Comparison of ENCODE assay signal across 8 cellular contexts in genomic region chr16:84115919-84116719, GRCh38. TPM values are rescaled to one million over a fixed set of nuclear protein-coding genes. Genes with fewer than 3 reads are reported as not detected.
DNase-seq lines count a peak whose midpoint lies in the region; ATAC-seq lines count a peak whose summit lies in the region.

No MANE protein-coding gene starts in this region.

- H4K91ac ChIP-seq in mesenchymal stem cell (ENCODE audit: low read length): no peak overlapping the region

- H3K4me3 ChIP-seq in HUES6 (ENCODE audit: low read depth, low read length): peak overlapping the region; percentile 90
- H3K4me3 ChIP-seq in duodenal mucosa (ENCODE audit: low read depth in 1 of 2, low read length in 2 of 2): peak overlapping the region; percentile 74 to 93
- H3K4me3 ChIP-seq in mesenchymal stem cell (ENCODE audit: insufficient read depth in 1 of 2, low read depth in 1 of 2, low read length in 2 of 2): peak overlapping the region; percentile 92 to 97

- H3K4me2 ChIP-seq in mesenchymal stem cell (ENCODE audit: low read length, poor library complexity, severe bottlenecking): peak overlapping the region; percentile 75

- no peaks in the 10 kb centered on the region for H3K27me3 Mint-ChIP-seq in T-helper 1 cell treated with Interleukin-12 subunit alpha and Interleukin-12 subunit beta and Interleukin-4 antibody, amounts not matched to agents 30 μg/mL and 1 μg/mL, for 36 hours (ENCODE audit: low read depth)

- under 1% methylated on average over 56 of the region's 57 CpGs for WGBS in mesenchymal stem cell

- no peaks in the 10 kb centered on the region for H3K9me3 Mint-ChIP-seq in T-helper 1 cell treated with Interleukin-12 subunit alpha and Interleukin-12 subunit beta and Interleukin-4 antibody, amounts not matched to agents 30 μg/mL and 1 μg/mL, for 36 hours

- peaks cover under 1% of the 10 kb centered on the region for H3K36me3 Mint-ChIP-seq in T-helper 1 cell treated with Interleukin-12 subunit alpha and Interleukin-12 subunit beta and Interleukin-4 antibody, amounts not matched to agents 30 μg/mL and 1 μg/mL, for 36 hours (ENCODE audit: low read depth)

- DNase-seq in NCI-H1417 (lab: John Stamatoyannopoulos, UW) (peak in 2 of 3 experiments; percentile 83 to 84), NCI-H1417 treated with DMSO at 0.1 percent for 48 hours (lab: John Stamatoyannopoulos, UW) (no peak), mesenchymal stem cell (peak; percentile 49), substantia nigra (lab: John Stamatoyannopoulos, UW) (peak in 13 of 49 donors; percentile 25 to 73 (median 51))

- no peaks in the 10 kb centered on the region for H3K9me3 ChIP-seq in HUES6 (ENCODE audit: control insufficient read depth, insufficient read depth, low read depth, low read length)
- H3K9me3 ChIP-seq in duodenal mucosa (ENCODE audit: control insufficient read depth in 1 of 2, low read length in 2 of 2): no peaks in the 10 kb centered on the region
- no peaks in the 10 kb centered on the region for H3K9me3 ChIP-seq in mesenchymal stem cell (ENCODE audit: control insufficient read depth, low read length)

- H3K27me3 ChIP-seq in HUES6 (ENCODE audit: control insufficient read depth, insufficient read depth, low read length): no peaks in the 10 kb centered on the region
- no peaks in the 10 kb centered on the region for H3K27me3 ChIP-seq in duodenal mucosa (ENCODE audit: control insufficient read depth in 1 of 2, insufficient read depth in 2 of 2, low read length in 2 of 2)
- no peaks in the 10 kb centered on the region for H3K27me3 ChIP-seq in mesenchymal stem cell (ENCODE audit: control insufficient read depth in 1 of 2, insufficient read depth in 1 of 2, low read length in 2 of 2)

- no peak overlapping the region for H2BK12ac ChIP-seq in mesenchymal stem cell (ENCODE audit: low read length in 2 of 2)

- peak overlapping the region; percentile 48; the same call in 1 of the 2 replicates for H3K27ac ChIP-seq in HUES6 (ENCODE audit: low read depth, low read length)
- H3K27ac ChIP-seq in duodenal mucosa (ENCODE audit: low read depth, low read length): peak overlapping the region; percentile 84
- peak overlapping the region; percentile 67 for H3K27ac ChIP-seq in mesenchymal stem cell (ENCODE audit: low read length, poor library complexity, severe bottlenecking)
- peak overlapping the region; percentile 90 for H3K27ac ChIP-seq in substantia nigra (ENCODE audit: low read depth, low read length, poor library complexity, severe bottlenecking)

- H2BK15ac ChIP-seq in mesenchymal stem cell (ENCODE audit: low read depth, poor library complexity, severe bottlenecking): no peak overlapping the region

- H3K9ac ChIP-seq in HUES6 (ENCODE audit: low read length) (peak overlapping the region; percentile 97), duodenal mucosa (ENCODE audit: low read depth in 1 of 2, low read length in 2 of 2) (peak overlapping the region; percentile 87 to 94), mesenchymal stem cell (ENCODE audit: low read length) (peak overlapping the region; percentile 99)

- peak overlapping the region; percentile 79 for H2BK5ac ChIP-seq in mesenchymal stem cell (ENCODE audit: low read depth, low read length, poor library complexity, severe bottlenecking)

- peaks cover 6% of the 10 kb centered on the region for H3K79me1 ChIP-seq in mesenchymal stem cell (replicated peaks; ENCODE audit: low read length, poor library complexity, severe bottlenecking)

- H2AK5ac ChIP-seq in mesenchymal stem cell (ENCODE audit: low read length, severe bottlenecking): no peak overlapping the region

- H3K4me3 Mint-ChIP-seq in T-helper 1 cell treated with Interleukin-12 subunit alpha and Interleukin-12 subunit beta and Interleukin-4 antibody, amounts not matched to agents 30 μg/mL and 1 μg/mL, for 36 hours: peak overlapping the region; percentile 89

- H3K4me1 ChIP-seq in HUES6 (ENCODE audit: control insufficient read depth, insufficient read depth, low read length): peaks cover 7% of the 10 kb centered on the region; the same call in 1 of the 2 replicates
- peaks cover 11 to 16% of the 10 kb centered on the region in 2 donors for H3K4me1 ChIP-seq in duodenal mucosa (ENCODE audit: control insufficient read depth in 1 of 2, insufficient read depth in 2 of 2, low read length in 2 of 2)
- peaks cover 8% of the 10 kb centered on the region for H3K4me1 ChIP-seq in mesenchymal stem cell (ENCODE audit: control insufficient read depth, insufficient read depth, low read depth, low read length)

- H3K14ac ChIP-seq in mesenchymal stem cell (ENCODE audit: low read length in 2 of 2): peak overlapping the region in 1 of 2 experiments; percentile 58

- H2BK120ac ChIP-seq in mesenchymal stem cell (ENCODE audit: low read depth, low read length): peak overlapping the region; percentile 91

- H3K27ac Mint-ChIP-seq in T-helper 1 cell treated with Interleukin-12 subunit alpha and Interleukin-12 subunit beta and Interleukin-4 antibody, amounts not matched to agents 30 μg/mL and 1 μg/mL, for 36 hours: peak overlapping the region; percentile 90

- peak overlapping the region in 1 of 2 experiments; percentile 89 for H3K4ac ChIP-seq in mesenchymal stem cell (ENCODE audit: low read depth in 1 of 2, low read length in 2 of 2)

- H4K8ac ChIP-seq in mesenchymal stem cell (ENCODE audit: low read length): peak overlapping the region; percentile 87

- H3K23ac ChIP-seq in mesenchymal stem cell (ENCODE audit: low read length in 2 of 2): no peak overlapping the region

- H2AFZ ChIP-seq in mesenchymal stem cell (ENCODE audit: low read depth, low read length): peak overlapping the region; percentile 55

- H3K4me1 Mint-ChIP-seq in T-helper 1 cell treated with Interleukin-12 subunit alpha and Interleukin-12 subunit beta and Interleukin-4 antibody, amounts not matched to agents 30 μg/mL and 1 μg/mL, for 36 hours (ENCODE audit: low read depth): peaks cover 20% of the 10 kb centered on the region

- peak overlapping the region in 1 of 2 experiments; percentile 54 for H3K18ac ChIP-seq in mesenchymal stem cell (ENCODE audit: low read depth in 1 of 2, low read length in 2 of 2)

- peaks cover 3% of the 10 kb centered on the region for H3K36me3 ChIP-seq in HUES6 (ENCODE audit: control insufficient read depth, insufficient read depth, low read length)
- H3K36me3 ChIP-seq in duodenal mucosa (ENCODE audit: control insufficient read depth in 1 of 2, insufficient read depth in 2 of 2, low read length in 2 of 2): no peaks in the 10 kb centered on the region
- H3K36me3 ChIP-seq in mesenchymal stem cell (ENCODE audit: control insufficient read depth in 1 of 2, insufficient read depth in 2 of 2, low read depth in 1 of 2, low read length in 2 of 2): peaks cover 6 to 9% of the 10 kb centered on the region in 2 experiments

- ATAC-seq in GM21447 (IDR thresholded peaks at IDR 0.05; ENCODE audit: unreplicated experiment): peak; percentile 38

RNA-seq across cellular contexts. Expression of gene MBTPS1, which starts 0.6 kb away (rescaled TPM):
- 107 TPM for polyA plus RNA-seq in mesenchymal stem cell (2013, experiment 1 of 2)
- 109 TPM for polyA plus RNA-seq in mesenchymal stem cell (2013, experiment 2 of 2)

RNA-seq across cellular contexts. Expression of gene HSDL1, which starts 28.9 kb away (rescaled TPM):
- 17.9 TPM for polyA plus RNA-seq in mesenchymal stem cell (2013, experiment 1 of 2)
- polyA plus RNA-seq in mesenchymal stem cell (2013, experiment 2 of 2): 17.7 TPM

RNA-seq across cellular contexts. Expression of gene DNAAF1, which starts 29.0 kb away (rescaled TPM):
- 0.14 TPM for polyA plus RNA-seq in mesenchymal stem cell (2013, experiment 1 of 2)
- 0.10 TPM for polyA plus RNA-seq in mesenchymal stem cell (2013, experiment 2 of 2)
